Comparison of ENCODE assay signal across 8 cellular contexts in genomic region chr20:45306431-45306982, GRCh38. TPM values are rescaled to one million over a fixed set of nuclear protein-coding genes. Genes with fewer than 3 reads are reported as not detected.
DNase-seq lines count a peak whose midpoint lies in the region; ATAC-seq and TF ChIP-seq lines count a peak whose summit lies in the region.
"Had no signal": no experiment of that assay in that cellular context is flagged by ENCODE, and none has a peak within 500 bp of the region (broad histone marks: within the 10 kb centered on the region; RNA-seq: fewer than 3 reads in every experiment).

TSS of gene RBPJL (plus strand) at chr20:45306840. CDS start at chr20:45306923, 83 bp downstream.

- H3K9me3 Mint-ChIP-seq in activated CD4-positive, alpha-beta T cell treated with anti-CD3 and anti-CD28 coated beads, Interleukin-2, amount 10 ng/mL, durations not matched to agents 24 days and 14 days: no peaks in the 10 kb centered on the region

- ATAC-seq in sciatic nerve (peak; percentile 20), GM19328 (IDR thresholded peaks at IDR 0.05; ENCODE audit: unreplicated experiment) (no peak)

- H3K36me3 ChIP-seq in HEK293 (ENCODE audit: control insufficient read depth in 2 of 2, insufficient read depth in 1 of 2, low read length in 2 of 2): no peaks in the 10 kb centered on the region

- peaks cover 8% of the 10 kb centered on the region for H3K36me3 Mint-ChIP-seq in activated CD4-positive, alpha-beta T cell treated with anti-CD3 and anti-CD28 coated beads, Interleukin-2, amount 10 ng/mL, durations not matched to agents 24 days and 14 days (ENCODE audit: low read depth)

- peaks cover 16% of the 10 kb centered on the region for H3K27me3 Mint-ChIP-seq in activated CD4-positive, alpha-beta T cell treated with anti-CD3 and anti-CD28 coated beads, Interleukin-2, amount 10 ng/mL, durations not matched to agents 24 days and 14 days

- H3K4me1 ChIP-seq in HEK293 (ENCODE audit: control insufficient read depth, insufficient read depth, low read length): 0 out of 2 replicates have a peak, but pooled peaks cover 3% of the 10 kb centered on the region

- H3K4me1 Mint-ChIP-seq in activated CD4-positive, alpha-beta T cell treated with anti-CD3 and anti-CD28 coated beads, Interleukin-2, amount 10 ng/mL, durations not matched to agents 24 days and 14 days: peaks cover 27% of the 10 kb centered on the region

- POLR2A ChIA-PET in HEK293 (lab: Yijun Ruan, JAX): no interaction called here

- intact Hi-C loops in activated CD4-positive, alpha-beta T cell treated with anti-CD3 and anti-CD28 coated beads, Interleukin-2, amount 10 ng/mL, durations not matched to agents 24 days and 14 days (cut with micrococcal nuclease): no loop called here
- intact Hi-C loops in sciatic nerve (cut with DNase I): loop anchor here (10.0 kb wide), 1 partner anchor 292 kb away; no protein-coding TSS in a partner anchor

- CTCF ChIA-PET in HEK293 (lab: Yijun Ruan, JAX): interaction anchor here (1.1 kb wide), 1 partner anchor 13 kb away, joined by 5 read pairs; no protein-coding TSS in a partner anchor

- H3K9me3 ChIP-seq in HEK293 (ENCODE audit: control insufficient read depth, insufficient read depth, low read depth, low read length): no peaks in the 10 kb centered on the region

- H3K4me3 ChIP-seq in HEK293 (ENCODE audit: low read depth, low read length) (no peak within 1 kb of the TSS), epithelial cell of proximal tubule (ENCODE audit: low read depth, low read length) (no peak within 1 kb of the TSS)

- H3K27ac Mint-ChIP-seq in activated CD4-positive, alpha-beta T cell treated with anti-CD3 and anti-CD28 coated beads, Interleukin-2, amount 10 ng/mL, durations not matched to agents 24 days and 14 days: no peak within 1 kb of the TSS

- H3K27ac ChIP-seq in HEK293 (ENCODE audit: extremely low read depth, low read depth, low read length): no peak within 1 kb of the TSS

- TF ChIP-seq CTCF in HEK293 (tag by site-specific recombination; IDR thresholded peaks at IDR 0.05) (peak; percentile 24; the same call in 1 of the 2 replicates), epithelial cell of proximal tubule (conservative IDR thresholded peaks at IDR 0.05; ENCODE audit: low read depth, low read length) (peak; percentile 72)

- DNase-seq in activated CD4-positive, alpha-beta T cell treated with anti-CD3 and anti-CD28 coated beads, Interleukin-2, amount 10 ng/mL, durations not matched to agents 24 days and 14 days: peak; percentile 86
- DNase-seq in epithelial cell of proximal tubule (ENCODE audit: low read depth): no peak
- DNase-seq in sciatic nerve (ENCODE audit: low spot score): no peak
- no peak for DNase-seq in NCI-H187 (lab: John Stamatoyannopoulos, UW)
- no peak for DNase-seq in NCI-H1048 (lab: John Stamatoyannopoulos, UW)

- no peak within 1 kb of the TSS for H3K4me3 Mint-ChIP-seq in activated CD4-positive, alpha-beta T cell treated with anti-CD3 and anti-CD28 coated beads, Interleukin-2, amount 10 ng/mL, durations not matched to agents 24 days and 14 days

TF ChIP-seq in HEK293, 187 proteins besides CTCF, POLR2A, EP300 and RAD21:
- no peak for TF ChIP-seq HOXD13 (CRISPR knock-in tag; IDR thresholded peaks at IDR 0.05; ENCODE audit: borderline replicate concordance)
- TF ChIP-seq ZNF837 (tag by site-specific recombination; IDR thresholded peaks at IDR 0.05): no peak
- no peak for TF ChIP-seq SP2 (tag by site-specific recombination; IDR thresholded peaks at IDR 0.05)
- TF ChIP-seq PRDM1 (tag by site-specific recombination; IDR thresholded peaks at IDR 0.05): no peak
- TF ChIP-seq ZNF776 (tag by site-specific recombination; IDR thresholded peaks at IDR 0.05; ENCODE audit: borderline replicate concordance): no peak
- TF ChIP-seq ZNF398 (tag by site-specific recombination; IDR thresholded peaks at IDR 0.05): no peak
- no peak for TF ChIP-seq TCF7L2 (IDR thresholded peaks at IDR 0.05; ENCODE audit: borderline replicate concordance, low read depth, low read length)
- TF ChIP-seq, protein P1, sequence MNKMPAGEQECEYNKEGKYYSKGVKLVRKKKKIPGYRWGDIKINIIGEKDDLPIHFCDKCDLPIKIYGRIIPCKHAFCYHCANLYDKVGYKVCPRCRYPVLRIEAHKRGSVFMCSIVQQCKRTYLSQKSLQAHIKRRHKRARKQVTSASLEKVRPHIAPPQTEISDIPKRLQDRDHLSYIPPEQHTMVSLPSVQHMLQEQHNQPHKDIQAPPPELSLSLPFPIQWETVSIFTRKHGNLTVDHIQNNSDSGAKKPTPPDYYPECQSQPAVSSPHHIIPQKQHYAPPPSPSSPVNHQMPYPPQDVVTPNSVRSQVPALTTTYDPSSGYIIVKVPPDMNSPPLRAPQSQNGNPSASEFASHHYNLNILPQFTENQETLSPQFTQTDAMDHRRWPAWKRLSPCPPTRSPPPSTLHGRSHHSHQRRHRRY (tag by site-specific recombination; IDR thresholded peaks at IDR 0.05): no peak
- TF ChIP-seq ZIC2 (tag by site-specific recombination; IDR thresholded peaks at IDR 0.05): no peak
- TF ChIP-seq, protein P2, sequence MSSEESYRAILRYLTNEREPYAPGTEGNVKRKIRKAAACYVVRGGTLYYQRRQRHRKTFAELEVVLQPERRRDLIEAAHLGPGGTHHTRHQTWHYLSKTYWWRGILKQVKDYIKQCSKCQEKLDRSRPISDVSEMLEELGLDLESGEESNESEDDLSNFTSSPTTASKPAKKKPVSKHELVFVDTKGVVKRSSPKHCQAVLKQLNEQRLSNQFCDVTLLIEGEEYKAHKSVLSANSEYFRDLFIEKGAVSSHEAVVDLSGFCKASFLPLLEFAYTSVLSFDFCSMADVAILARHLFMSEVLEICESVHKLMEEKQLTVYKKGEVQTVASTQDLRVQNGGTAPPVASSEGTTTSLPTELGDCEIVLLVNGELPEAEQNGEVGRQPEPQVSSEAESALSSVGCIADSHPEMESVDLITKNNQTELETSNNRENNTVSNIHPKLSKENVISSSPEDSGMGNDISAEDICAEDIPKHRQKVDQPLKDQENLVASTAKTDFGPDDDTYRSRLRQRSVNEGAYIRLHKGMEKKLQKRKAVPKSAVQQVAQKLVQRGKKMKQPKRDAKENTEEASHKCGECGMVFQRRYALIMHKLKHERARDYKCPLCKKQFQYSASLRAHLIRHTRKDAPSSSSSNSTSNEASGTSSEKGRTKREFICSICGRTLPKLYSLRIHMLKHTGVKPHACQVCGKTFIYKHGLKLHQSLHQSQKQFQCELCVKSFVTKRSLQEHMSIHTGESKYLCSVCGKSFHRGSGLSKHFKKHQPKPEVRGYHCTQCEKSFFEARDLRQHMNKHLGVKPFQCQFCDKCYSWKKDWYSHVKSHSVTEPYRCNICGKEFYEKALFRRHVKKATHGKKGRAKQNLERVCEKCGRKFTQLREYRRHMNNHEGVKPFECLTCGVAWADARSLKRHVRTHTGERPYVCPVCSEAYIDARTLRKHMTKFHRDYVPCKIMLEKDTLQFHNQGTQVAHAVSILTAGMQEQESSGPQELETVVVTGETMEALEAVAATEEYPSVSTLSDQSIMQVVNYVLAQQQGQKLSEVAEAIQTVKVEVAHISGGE (tag by site-specific recombination; conservative IDR thresholded peaks at IDR 0.05; ENCODE audit: low read depth): no peak

RNA-seq across cellular contexts. Expression of gene RBPJL, which starts in this region (rescaled TPM):
- not detected in 2 replicates for total RNA-seq in activated CD4-positive, alpha-beta T cell treated with anti-CD3 and anti-CD28 coated beads, Interleukin-2, amount 10 ng/mL, durations not matched to agents 24 days and 14 days
- total RNA-seq in epithelial cell of proximal tubule (not detected in 2 replicates), sciatic nerve (not detected)
- total RNA-seq: activated CD8-positive, alpha-beta memory T cell treated with anti-CD3 and anti-CD28 coated beads for 36 hours had no signal

Comparison
In these comparisons a context has a peak if more than half of its experiments do, and no peak if none do; other contexts are left out.
1. Peak in DNase-seq in activated CD4-positive, alpha-beta T cell treated with anti-CD3 and anti-CD28 coated beads, Interleukin-2, amount 10 ng/mL, durations not matched to agents 24 days and 14 days; RNA of the gene not detected or under 1 TPM.
2. Peak in ATAC-seq in sciatic nerve; RNA of the gene not detected or under 1 TPM.